In the genomic region with DNA sequence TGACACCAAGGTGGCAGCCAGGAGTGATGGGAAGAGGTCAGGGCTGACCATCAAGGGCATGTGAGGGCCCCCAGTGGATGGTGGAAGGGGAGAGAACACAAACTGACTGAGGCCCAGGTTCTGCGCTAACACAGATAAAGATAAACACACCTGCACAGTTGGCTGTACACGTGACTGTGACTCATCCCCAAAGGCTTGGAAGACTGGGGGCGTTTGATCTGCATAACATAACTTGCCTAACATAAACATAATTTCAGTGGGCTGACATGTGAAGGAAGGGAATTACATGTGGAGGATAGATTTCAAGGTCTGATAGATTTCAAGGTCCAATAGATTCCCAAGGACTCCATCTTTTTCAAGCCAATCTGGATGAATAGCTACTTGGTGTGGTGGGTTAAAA, we compare ENCODE assay signal across 1 cellular context.
TF ChIP-seq lines count a peak whose summit lies in the region.

No MANE protein-coding gene starts in this region.

TF ChIP-seq in HepG2, 621 proteins besides CTCF, POLR2A, EP300 and RAD21 (continued from another document):
- TF ChIP-seq, protein P1, sequence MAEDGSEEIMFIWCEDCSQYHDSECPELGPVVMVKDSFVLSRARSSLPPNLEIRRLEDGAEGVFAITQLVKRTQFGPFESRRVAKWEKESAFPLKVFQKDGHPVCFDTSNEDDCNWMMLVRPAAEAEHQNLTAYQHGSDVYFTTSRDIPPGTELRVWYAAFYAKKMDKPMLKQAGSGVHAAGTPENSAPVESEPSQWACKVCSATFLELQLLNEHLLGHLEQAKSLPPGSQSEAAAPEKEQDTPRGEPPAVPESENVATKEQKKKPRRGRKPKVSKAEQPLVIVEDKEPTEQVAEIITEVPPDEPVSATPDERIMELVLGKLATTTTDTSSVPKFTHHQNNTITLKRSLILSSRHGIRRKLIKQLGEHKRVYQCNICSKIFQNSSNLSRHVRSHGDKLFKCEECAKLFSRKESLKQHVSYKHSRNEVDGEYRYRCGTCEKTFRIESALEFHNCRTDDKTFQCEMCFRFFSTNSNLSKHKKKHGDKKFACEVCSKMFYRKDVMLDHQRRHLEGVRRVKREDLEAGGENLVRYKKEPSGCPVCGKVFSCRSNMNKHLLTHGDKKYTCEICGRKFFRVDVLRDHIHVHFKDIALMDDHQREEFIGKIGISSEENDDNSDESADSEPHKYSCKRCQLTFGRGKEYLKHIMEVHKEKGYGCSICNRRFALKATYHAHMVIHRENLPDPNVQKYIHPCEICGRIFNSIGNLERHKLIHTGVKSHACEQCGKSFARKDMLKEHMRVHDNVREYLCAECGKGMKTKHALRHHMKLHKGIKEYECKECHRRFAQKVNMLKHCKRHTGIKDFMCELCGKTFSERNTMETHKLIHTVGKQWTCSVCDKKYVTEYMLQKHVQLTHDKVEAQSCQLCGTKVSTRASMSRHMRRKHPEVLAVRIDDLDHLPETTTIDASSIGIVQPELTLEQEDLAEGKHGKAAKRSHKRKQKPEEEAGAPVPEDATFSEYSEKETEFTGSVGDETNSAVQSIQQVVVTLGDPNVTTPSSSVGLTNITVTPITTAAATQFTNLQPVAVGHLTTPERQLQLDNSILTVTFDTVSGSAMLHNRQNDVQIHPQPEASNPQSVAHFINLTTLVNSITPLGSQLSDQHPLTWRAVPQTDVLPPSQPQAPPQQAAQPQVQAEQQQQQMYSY (CRISPR knock-in tag; IDR thresholded peaks at IDR 0.05): no peak
- TF ChIP-seq ZHX2 (IDR thresholded peaks at IDR 0.05; ENCODE audit: low read depth): no peak
- TF ChIP-seq ZHX2 (CRISPR knock-in tag; IDR thresholded peaks at IDR 0.05; ENCODE audit: borderline replicate concordance): no peak
